2 cellular contexts compared by ENCODE assay signal in the genomic region with DNA sequence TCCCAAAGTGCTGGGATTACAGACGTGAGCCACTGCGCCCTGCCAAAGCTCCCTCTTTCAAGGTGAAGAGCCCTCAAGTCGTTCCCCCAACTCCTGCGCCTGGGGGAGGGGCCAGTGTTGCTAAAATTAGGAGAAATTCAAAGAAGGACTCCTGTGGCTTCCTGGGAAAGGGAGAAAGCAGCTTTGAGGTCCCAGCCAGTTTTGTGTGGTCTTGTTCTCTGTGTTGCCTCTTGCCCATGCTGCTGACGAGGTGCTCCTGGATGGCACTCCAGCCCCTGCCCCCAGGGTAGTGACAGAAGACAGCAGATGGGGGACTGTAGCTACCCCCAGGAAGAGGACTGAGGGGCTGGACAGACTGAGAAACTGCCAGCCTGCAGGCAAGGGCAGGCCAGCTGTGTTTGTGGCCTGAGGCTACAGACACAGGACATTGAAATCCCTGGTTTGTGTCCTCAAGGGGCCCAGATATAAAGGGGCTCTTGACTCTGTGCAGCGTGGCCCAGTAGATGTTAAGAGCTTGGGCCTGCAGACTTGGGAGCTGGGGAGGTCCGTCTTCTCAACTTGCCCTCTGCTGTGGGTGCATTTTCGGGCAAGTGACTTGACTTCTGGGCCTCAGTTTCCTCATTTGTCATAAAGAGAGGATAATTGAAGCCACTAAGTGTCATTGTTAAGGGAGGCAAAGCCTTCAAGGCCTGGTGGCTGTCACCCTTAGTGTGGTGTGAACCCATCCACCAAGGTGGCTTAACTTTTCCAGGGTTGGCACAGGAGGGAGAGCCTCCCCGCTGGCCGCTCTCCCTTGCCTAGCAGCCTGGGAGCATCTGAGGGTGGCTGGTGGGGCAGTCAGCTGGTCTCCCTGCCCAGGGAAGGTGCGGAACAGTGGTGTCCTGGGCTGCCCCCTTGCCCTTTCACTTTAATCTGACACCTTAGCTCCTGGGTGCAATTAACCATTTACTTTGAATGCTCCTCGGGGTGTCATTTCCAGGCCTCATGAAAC.
TF ChIP-seq lines count a peak whose summit lies in the region.

No MANE protein-coding gene starts in this region.

TF ChIP-seq in GM23338, 12 proteins besides CTCF, POLR2A, EP300 and RAD21 (continued from another document and continues in another):
- TF ChIP-seq, protein P1, sequence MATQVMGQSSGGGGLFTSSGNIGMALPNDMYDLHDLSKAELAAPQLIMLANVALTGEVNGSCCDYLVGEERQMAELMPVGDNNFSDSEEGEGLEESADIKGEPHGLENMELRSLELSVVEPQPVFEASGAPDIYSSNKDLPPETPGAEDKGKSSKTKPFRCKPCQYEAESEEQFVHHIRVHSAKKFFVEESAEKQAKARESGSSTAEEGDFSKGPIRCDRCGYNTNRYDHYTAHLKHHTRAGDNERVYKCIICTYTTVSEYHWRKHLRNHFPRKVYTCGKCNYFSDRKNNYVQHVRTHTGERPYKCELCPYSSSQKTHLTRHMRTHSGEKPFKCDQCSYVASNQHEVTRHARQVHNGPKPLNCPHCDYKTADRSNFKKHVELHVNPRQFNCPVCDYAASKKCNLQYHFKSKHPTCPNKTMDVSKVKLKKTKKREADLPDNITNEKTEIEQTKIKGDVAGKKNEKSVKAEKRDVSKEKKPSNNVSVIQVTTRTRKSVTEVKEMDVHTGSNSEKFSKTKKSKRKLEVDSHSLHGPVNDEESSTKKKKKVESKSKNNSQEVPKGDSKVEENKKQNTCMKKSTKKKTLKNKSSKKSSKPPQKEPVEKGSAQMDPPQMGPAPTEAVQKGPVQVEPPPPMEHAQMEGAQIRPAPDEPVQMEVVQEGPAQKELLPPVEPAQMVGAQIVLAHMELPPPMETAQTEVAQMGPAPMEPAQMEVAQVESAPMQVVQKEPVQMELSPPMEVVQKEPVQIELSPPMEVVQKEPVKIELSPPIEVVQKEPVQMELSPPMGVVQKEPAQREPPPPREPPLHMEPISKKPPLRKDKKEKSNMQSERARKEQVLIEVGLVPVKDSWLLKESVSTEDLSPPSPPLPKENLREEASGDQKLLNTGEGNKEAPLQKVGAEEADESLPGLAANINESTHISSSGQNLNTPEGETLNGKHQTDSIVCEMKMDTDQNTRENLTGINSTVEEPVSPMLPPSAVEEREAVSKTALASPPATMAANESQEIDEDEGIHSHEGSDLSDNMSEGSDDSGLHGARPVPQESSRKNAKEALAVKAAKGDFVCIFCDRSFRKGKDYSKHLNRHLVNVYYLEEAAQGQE (IDR thresholded peaks at IDR 0.05; ENCODE audit: unreplicated experiment): no peak
- TF ChIP-seq, protein P2, sequence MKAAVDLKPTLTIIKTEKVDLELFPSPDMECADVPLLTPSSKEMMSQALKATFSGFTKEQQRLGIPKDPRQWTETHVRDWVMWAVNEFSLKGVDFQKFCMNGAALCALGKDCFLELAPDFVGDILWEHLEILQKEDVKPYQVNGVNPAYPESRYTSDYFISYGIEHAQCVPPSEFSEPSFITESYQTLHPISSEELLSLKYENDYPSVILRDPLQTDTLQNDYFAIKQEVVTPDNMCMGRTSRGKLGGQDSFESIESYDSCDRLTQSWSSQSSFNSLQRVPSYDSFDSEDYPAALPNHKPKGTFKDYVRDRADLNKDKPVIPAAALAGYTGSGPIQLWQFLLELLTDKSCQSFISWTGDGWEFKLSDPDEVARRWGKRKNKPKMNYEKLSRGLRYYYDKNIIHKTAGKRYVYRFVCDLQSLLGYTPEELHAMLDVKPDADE (IDR thresholded peaks at IDR 0.05): no peak
- TF ChIP-seq EZH2phosphoT487 (IDR thresholded peaks at IDR 0.05; ENCODE audit: unreplicated experiment) (no peak), NANOG (IDR thresholded peaks at IDR 0.05; ENCODE audit: borderline replicate concordance) (no peak), CREB1 (CRISPR knock-in tag; IDR thresholded peaks at IDR 0.05; ENCODE audit: low read depth) (no peak), JUNB (IDR thresholded peaks at IDR 0.05; ENCODE audit: unreplicated experiment) (no peak), STAT1 (IDR thresholded peaks at IDR 0.05; ENCODE audit: unreplicated experiment) (no peak)

TF ChIP-seq in HEK293T, 16 proteins besides CTCF, POLR2A, EP300 and RAD21 (continued from another document):
- TF ChIP-seq HDGF (IDR thresholded peaks at IDR 0.05; ENCODE audit: borderline replicate concordance) (no peak), NFRKB (IDR thresholded peaks at IDR 0.05) (no peak), FOXA1 (IDR thresholded peaks at IDR 0.05) (no peak), ZNF384 (IDR thresholded peaks at IDR 0.05) (no peak), CTBP1 (IDR thresholded peaks at IDR 0.05; ENCODE audit: borderline replicate concordance) (no peak)
- TF ChIP-seq, protein P3, sequence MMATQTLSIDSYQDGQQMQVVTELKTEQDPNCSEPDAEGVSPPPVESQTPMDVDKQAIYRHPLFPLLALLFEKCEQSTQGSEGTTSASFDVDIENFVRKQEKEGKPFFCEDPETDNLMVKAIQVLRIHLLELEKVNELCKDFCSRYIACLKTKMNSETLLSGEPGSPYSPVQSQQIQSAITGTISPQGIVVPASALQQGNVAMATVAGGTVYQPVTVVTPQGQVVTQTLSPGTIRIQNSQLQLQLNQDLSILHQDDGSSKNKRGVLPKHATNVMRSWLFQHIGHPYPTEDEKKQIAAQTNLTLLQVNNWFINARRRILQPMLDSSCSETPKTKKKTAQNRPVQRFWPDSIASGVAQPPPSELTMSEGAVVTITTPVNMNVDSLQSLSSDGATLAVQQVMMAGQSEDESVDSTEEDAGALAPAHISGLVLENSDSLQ (IDR thresholded peaks at IDR 0.05): no peak
